In genomic region chr9:6268830-6269397, GRCh38 we compare ENCODE assay signal across 24 cellular contexts. TPM values are rescaled to one million over a fixed set of nuclear protein-coding genes. Genes with fewer than 3 reads are reported as not detected.
"Had no signal": no experiment of that assay in that cellular context is flagged by ENCODE, and none has a peak within 500 bp of the region (broad histone marks: within the 10 kb centered on the region; RNA-seq: fewer than 3 reads in every experiment).

No MANE protein-coding gene starts in this region.

- H3K4me1 ChIP-seq: SJSA1 had no signal

- H3K36me3 ChIP-seq: SJSA1 had no signal

- FAIRE-seq: RCC 7860 had no signal

- H3K4me3 ChIP-seq: SJSA1 had no signal

- H3K27ac ChIP-seq: SJSA1 had no signal

- DNase-seq: activated CD4-positive, alpha-beta memory T cell treated with anti-CD3 and anti-CD28 coated beads, Interleukin-2, amount 10 ng/mL, durations not matched to agents 7 days and 5 days; activated CD4-positive, alpha-beta T cell treated with anti-CD3 and anti-CD28 coated beads for 36 hours; activated CD4-positive, alpha-beta T cell treated with anti-CD3 and anti-CD28 coated beads, Interleukin-2, amount 50 U/mL, for 1 hour; activated gamma-delta T cell; activated naive CD4-positive, alpha-beta T cell treated with anti-CD3 and anti-CD28 coated beads for 36 hours; activated T-cell treated with anti-CD3 and anti-CD28 coated beads for 4 hours; activated T-cell treated with anti-CD3 and anti-CD28 coated beads, Interleukin-2, amount 50 U/mL, for 48 hours; NCI-H1092; NCI-H1417 treated with DMSO at 0.1 percent for 48 hours; NCI-H1694; NCI-H2029; NCI-H2107; NCI-H2171 treated with DMSO at 0.1 percent for 48 hours; NCI-H226; NCI-H510A; NCI-H526 treated with DMSO at 0.1 percent for 48 hours; PC-3; SHP77; SW 1271 had no signal

- H3K9me3 ChIP-seq: SJSA1 had no signal

- H3K27me3 ChIP-seq: SJSA1 had no signal

- ATAC-seq: activated CD4-positive, alpha-beta T cell treated with anti-CD3 and anti-CD28 coated beads for 36 hours; activated T-helper 17 cell treated with anti-CD3 and anti-CD28 coated beads, Interleukin-2, amount 50 U/mL, for 72 hours; PC-3; SK-N-SH treated with all-trans-retinoic acid at 6 μM for 48 hours had no signal

RNA-seq across cellular contexts. Expression of gene IL33, which starts 53.3 kb away (rescaled TPM):
- total RNA-seq: activated CD4-positive, alpha-beta memory T cell treated with anti-CD3 and anti-CD28 coated beads, Interleukin-2, amount 10 ng/mL, durations not matched to agents 7 days and 5 days; activated CD4-positive, alpha-beta T cell treated with anti-CD3 and anti-CD28 coated beads for 36 hours; activated CD8-positive, alpha-beta memory T cell treated with anti-CD3 and anti-CD28 coated beads for 36 hours; activated naive CD4-positive, alpha-beta T cell treated with anti-CD3 and anti-CD28 coated beads for 36 hours; activated T-helper 17 cell treated with anti-CD3 and anti-CD28 coated beads, Interleukin-2, amount 50 U/mL, for 72 hours; SJSA1 had no signal

RNA-seq across cellular contexts. Expression of gene TPD52L3, which starts 59.3 kb away (rescaled TPM):
- total RNA-seq: activated CD4-positive, alpha-beta memory T cell treated with anti-CD3 and anti-CD28 coated beads, Interleukin-2, amount 10 ng/mL, durations not matched to agents 7 days and 5 days; activated CD4-positive, alpha-beta T cell treated with anti-CD3 and anti-CD28 coated beads for 36 hours; activated CD8-positive, alpha-beta memory T cell treated with anti-CD3 and anti-CD28 coated beads for 36 hours; activated naive CD4-positive, alpha-beta T cell treated with anti-CD3 and anti-CD28 coated beads for 36 hours; activated T-helper 17 cell treated with anti-CD3 and anti-CD28 coated beads, Interleukin-2, amount 50 U/mL, for 72 hours; PC-3; SJSA1 had no signal
